In the genomic region with DNA sequence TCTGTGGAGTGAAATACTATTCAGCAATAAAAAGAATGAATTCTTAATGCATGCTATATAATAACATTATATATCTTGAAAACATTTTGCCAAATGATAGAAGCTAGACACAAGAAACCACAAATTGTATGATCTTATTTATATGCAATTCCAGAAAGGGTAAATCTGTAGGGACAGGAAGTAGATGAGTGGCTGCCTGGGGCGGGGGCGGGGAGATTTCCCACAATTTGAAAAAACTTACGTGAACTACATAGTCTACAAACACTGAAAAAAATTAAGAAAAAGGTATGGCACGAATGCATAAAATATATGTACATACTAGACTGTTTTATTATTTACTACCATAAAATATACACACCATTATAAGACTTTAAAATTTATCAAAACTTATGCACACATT, we compare ENCODE assay signal across 16 cellular contexts.
A peak's percentile ranks its signal among the peaks of the same experiment; 100 is the strongest.
DNase-seq lines count a peak whose midpoint lies in the region; ATAC-seq, FAIRE-seq and TF ChIP-seq lines count a peak whose summit lies in the region.
"Had no signal": no experiment of that assay in that cellular context is flagged by ENCODE, and none has a peak within 500 bp of the region (broad histone marks: within the 10 kb centered on the region; RNA-seq: fewer than 3 reads in every experiment).

No MANE protein-coding gene starts in this region.

- H3K4me3 ChIP-seq in HUES48 (ENCODE audit: low read depth, low read length) (no peak overlapping the region; the same call in 1 of the 2 replicates), SK-N-MC (peak overlapping the region; percentile 30), iPS-20b (ENCODE audit: low read length) (peak overlapping the region; percentile 41; the same call in 1 of the 2 replicates), adrenal gland (no peak overlapping the region)
- H3K4me3 ChIP-seq: BLaER1 treated with 17β-estradiol and CSF1 and Interleukin-3, amounts not matched to agents 10 nM and 100 nM; GM23248 had no signal

- no peak for TF ChIP-seq CTCF in adrenal gland (IDR thresholded peaks at IDR 0.05)

- 91 to 94% (median 92%) methylated on average over 4 of the region's 4 CpGs for WGBS in adrenal gland, 4 donors

- peaks cover 79% of the 10 kb centered on the region for H3K4me1 ChIP-seq in HUES48 (ENCODE audit: control insufficient read depth, insufficient read depth, low read length)
- peaks cover 53% of the 10 kb centered on the region for H3K4me1 ChIP-seq in iPS-20b (ENCODE audit: insufficient read depth, low read length)
- H3K4me1 ChIP-seq in adrenal gland (replicated peaks in 1 of 2): peaks cover 0 to 7% of the 10 kb centered on the region in 2 donors

- DNase-seq in SK-N-MC (ENCODE audit: low read depth, low spot score) (peak; percentile 80), iPS-NIHi11 (ENCODE audit: low spot score) (no peak), adrenal gland (no peak)
- DNase-seq: Calu3; CD8-positive, alpha-beta T cell; GF-D8; H7 had no signal

- TF ChIP-seq POLR2A in GM18505 (IDR thresholded peaks at IDR 0.05; ENCODE audit: borderline replicate concordance, extremely low read depth, insufficient read depth, insufficient read length): no peak
- no peak for TF ChIP-seq POLR2A in adrenal gland (IDR thresholded peaks at IDR 0.05)

- H3K36me3 ChIP-seq in HUES48 (ENCODE audit: control insufficient read depth, insufficient read depth, low read length) (no peaks in the 10 kb centered on the region), SK-N-MC (ENCODE audit: insufficient read depth, low read length) (peaks cover 4% of the 10 kb centered on the region; the same call in 1 of the 2 replicates), iPS-20b (ENCODE audit: insufficient read depth, low read depth, low read length) (no peaks in the 10 kb centered on the region), adrenal gland (replicated peaks in 1 of 2) (no peaks in the 10 kb centered on the region)
- H3K36me3 ChIP-seq: BLaER1 treated with 17β-estradiol and CSF1 and Interleukin-3, amounts not matched to agents 10 nM and 100 nM had no signal

- H3K9ac ChIP-seq in HUES48 (ENCODE audit: low read depth, low read length) (no peak overlapping the region), SK-N-MC (ENCODE audit: insufficient read length) (no peak overlapping the region), iPS-20b (ENCODE audit: low read depth, low read length) (peak overlapping the region; percentile 23; the same call in 1 of the 2 replicates)
- H3K9ac ChIP-seq: BLaER1 treated with 17β-estradiol and CSF1 and Interleukin-3, amounts not matched to agents 10 nM and 100 nM; GM23248; KMS-11 had no signal

- H3K9me3 ChIP-seq in HUES48 (ENCODE audit: control insufficient read depth, insufficient read depth, low read length) (no peaks in the 10 kb centered on the region), SK-N-MC (ENCODE audit: low read depth, low read length) (no peaks in the 10 kb centered on the region; the same call in 1 of the 2 replicates), iPS-20b (ENCODE audit: insufficient read depth, low read depth, low read length) (no peaks in the 10 kb centered on the region), adrenal gland (replicated peaks in 1 of 3) (no peaks in the 10 kb centered on the region)

- ATAC-seq in GM18505 (IDR thresholded peaks at IDR 0.05; ENCODE audit: unreplicated experiment): no peak
- ATAC-seq: CD8-positive, alpha-beta T cell had no signal

- H3K27ac ChIP-seq in HUES48 (ENCODE audit: low read depth, low read length) (peak overlapping the region; percentile 74), SK-N-MC (peak overlapping the region; percentile 66; the same call in 1 of the 2 replicates), iPS-20b (ENCODE audit: low read length) (no peak overlapping the region), adrenal gland (no peak overlapping the region)
- H3K27ac ChIP-seq: 22Rv1; BLaER1 treated with 17β-estradiol and CSF1 and Interleukin-3, amounts not matched to agents 10 nM and 100 nM; GM23248; KMS-11 had no signal

- peak; percentile 63 for FAIRE-seq in A204.1 (lab: Jason Lieb, UNC)
- FAIRE-seq: HTR-8/SVneo had no signal

- no peaks in the 10 kb centered on the region for H3K27me3 ChIP-seq in HUES48 (ENCODE audit: control insufficient read depth, insufficient read depth, low read length)
- no peaks in the 10 kb centered on the region for H3K27me3 ChIP-seq in iPS-20b (ENCODE audit: insufficient read depth, low read length)
- H3K27me3 ChIP-seq in adrenal gland: no peaks in the 10 kb centered on the region
- H3K27me3 ChIP-seq: BLaER1 treated with 17β-estradiol and CSF1 and Interleukin-3, amounts not matched to agents 10 nM and 100 nM had no signal

- intact Hi-C loops in adrenal gland (cut with DNase I): no loop called here

Comparison
In these comparisons a context has a peak if more than half of its experiments do, and no peak if none do; other contexts are left out.
1. H3K27ac ChIP-seq: peak in HUES48 (single experiment) and SK-N-MC (single experiment); none in iPS-20b (single experiment) and adrenal gland (0 of 5).
2. H3K4me3 ChIP-seq: peak in SK-N-MC (single experiment) and iPS-20b (single experiment); none in HUES48 (single experiment) and adrenal gland (0 of 4).